In genomic region chr17:63635787-63636186, GRCh38 we compare ENCODE assay signal across 1 cellular context.
TF ChIP-seq lines count a peak whose summit lies in the region.

No MANE protein-coding gene starts in this region.

TF ChIP-seq in GM12878, 131 proteins besides CTCF, POLR2A, EP300 and RAD21 (continued from another document):
- TF ChIP-seq IRF5 (IDR thresholded peaks at IDR 0.05; ENCODE audit: borderline replicate concordance) (no peak), MEF2A (IDR thresholded peaks at IDR 0.05; ENCODE audit: insufficient read depth, low read depth, low read length) (no peak), BCL3 (IDR thresholded peaks at IDR 0.05; ENCODE audit: borderline replicate concordance, insufficient read depth, low read depth, low read length, poor library complexity, severe bottlenecking) (no peak), SMAD5 (IDR thresholded peaks at IDR 0.05; ENCODE audit: low read depth) (no peak), ESRRA (IDR thresholded peaks at IDR 0.05; ENCODE audit: low read length) (no peak), SRF (IDR thresholded peaks at IDR 0.05; ENCODE audit: low read depth in 2 of 2, low read length in 2 of 2) (no peak), ZBED1 (IDR thresholded peaks at IDR 0.05; ENCODE audit: borderline replicate concordance) (no peak), HDAC6 (IDR thresholded peaks at IDR 0.05; ENCODE audit: unreplicated experiment) (no peak), REST (IDR thresholded peaks at IDR 0.05; ENCODE audit: low read depth, low read length) (no peak)
